Comparison of ENCODE assay signal across 19 cellular contexts in genomic region chr6:30940361-30941001, GRCh38. TPM values are rescaled to one million over a fixed set of nuclear protein-coding genes. Genes with fewer than 3 reads are reported as not detected.
"Had no signal": no experiment of that assay in that cellular context is flagged by ENCODE, and none has a peak within 500 bp of the region (broad histone marks: within the 10 kb centered on the region; RNA-seq: fewer than 3 reads in every experiment).

Gene MUCL3, plus strand, starts transcription at chr6:30940973. Its CDS starts 27 bp downstream, at chr6:30941000.

- H3K4me3 Mint-ChIP-seq: activated CD4-positive, alpha-beta memory T cell treated with anti-CD3 and anti-CD28 coated beads, Interleukin-2, amount 10 ng/mL, durations not matched to agents 7 days and 5 days; natural killer cell; T-cell had no signal

- H3K9me3 Mint-ChIP-seq: activated CD4-positive, alpha-beta memory T cell treated with anti-CD3 and anti-CD28 coated beads, Interleukin-2, amount 10 ng/mL, durations not matched to agents 7 days and 5 days; natural killer cell; T-cell had no signal

- FAIRE-seq: endothelial cell of umbilical vein, urothelium cell line had no signal

- DNase-seq: activated CD4-positive, alpha-beta memory T cell treated with anti-CD3 and anti-CD28 coated beads, Interleukin-2, amount 10 ng/mL, durations not matched to agents 7 days and 5 days; activated CD8-positive, alpha-beta memory T cell treated with anti-CD3 and anti-CD28 coated beads, Interleukin-2, amount 50 U/mL, for 4 hours; activated naive CD4-positive, alpha-beta T cell; effector CD4-positive, alpha-beta T cell; natural killer cell; occipital lobe; stimulated activated CD4-positive, alpha-beta T cell treated with anti-CD3 and anti-CD28 coated beads, Interleukin-2, amount 100 ng/mL, for 24 hours; stimulated activated naive CD4-positive, alpha-beta T cell; T-cell; T1000 had no signal

- H3K9me3 ChIP-seq: ascending aorta, gastroesophageal sphincter had no signal

- H3K36me3 ChIP-seq: ascending aorta, gastroesophageal sphincter had no signal

- H3K4me3 ChIP-seq: ascending aorta, gastroesophageal sphincter had no signal

- H3K27ac Mint-ChIP-seq: activated CD4-positive, alpha-beta memory T cell treated with anti-CD3 and anti-CD28 coated beads, Interleukin-2, amount 10 ng/mL, durations not matched to agents 7 days and 5 days; natural killer cell; T-cell had no signal

- H3K27ac ChIP-seq: ascending aorta, gastroesophageal sphincter had no signal

- ATAC-seq: gastroesophageal sphincter, natural killer cell, sciatic nerve, T-cell had no signal

- H3K4me1 ChIP-seq: ascending aorta had no signal

- H3K36me3 Mint-ChIP-seq: natural killer cell, T-cell had no signal

- H3K4me1 Mint-ChIP-seq: activated CD4-positive, alpha-beta memory T cell treated with anti-CD3 and anti-CD28 coated beads, Interleukin-2, amount 10 ng/mL, durations not matched to agents 7 days and 5 days; natural killer cell had no signal

- H3K27me3 ChIP-seq: ascending aorta had no signal

RNA-seq across cellular contexts. Expression of gene MUCL3, which starts in this region (rescaled TPM):
- total RNA-seq: activated CD4-positive, alpha-beta memory T cell treated with anti-CD3 and anti-CD28 coated beads, Interleukin-2, amount 10 ng/mL, durations not matched to agents 7 days and 5 days; ascending aorta; endothelial cell of umbilical vein; kidney epithelial cell; lower leg skin; natural killer cell; occipital lobe; pulmonary artery endothelial cell; temporal lobe had no signal
- polyA plus RNA-seq: endothelial cell of umbilical vein had no signal
